18 cellular contexts compared by ENCODE assay signal in the genomic region with DNA sequence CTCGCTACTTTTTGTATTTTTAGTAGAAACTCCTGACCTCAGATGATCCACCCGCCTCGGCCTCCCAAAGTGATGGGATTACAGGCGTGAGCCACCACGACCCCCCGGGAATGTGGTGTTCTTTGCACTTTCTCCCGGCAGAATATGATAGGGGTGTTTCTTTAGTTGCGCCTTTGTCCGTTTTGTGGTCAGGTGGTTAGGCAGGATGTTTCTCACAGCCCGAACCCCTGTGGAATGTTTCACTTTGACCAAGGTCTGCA. TPM values are rescaled to one million over a fixed set of nuclear protein-coding genes. Genes with fewer than 3 reads are reported as not detected.
DNase-seq lines count a peak whose midpoint lies in the region; ATAC-seq and TF ChIP-seq lines count a peak whose summit lies in the region.
"Had no signal": no experiment of that assay in that cellular context is flagged by ENCODE, and none has a peak within 500 bp of the region (broad histone marks: within the 10 kb centered on the region; RNA-seq: fewer than 3 reads in every experiment).

No MANE protein-coding gene starts in this region.

- H3K4me1 Mint-ChIP-seq in naive thymus-derived CD8-positive, alpha-beta T cell = peaks cover 18 to 42% (median 35%) of the 10 kb centered on the region in 4 donors

- H3K27me3 ChIP-seq in left ventricle myocardium inferior (ENCODE audit: low read depth) = no peaks in the 10 kb centered on the region
- H3K27me3 ChIP-seq: ovary, SJSA1 had no signal

- H3K27ac ChIP-seq in left ventricle myocardium inferior (replicated peaks) (peak overlapping the region; percentile 100), VCaP (peak overlapping the region; percentile 100; the same call in 1 of the 2 replicates)
- H3K27ac ChIP-seq: SJSA1 had no signal

- TF ChIP-seq CTCF in left ventricle myocardium inferior (IDR thresholded peaks at IDR 0.05; ENCODE audit: borderline replicate concordance) = no peak
- TF ChIP-seq CTCF in VCaP (conservative IDR thresholded peaks at IDR 0.05) = no peak

- H3K9me3 ChIP-seq in left ventricle myocardium inferior (replicated peaks) = no peaks in the 10 kb centered on the region
- H3K9me3 ChIP-seq: lower lobe of right lung, ovary, SJSA1 had no signal

- intact Hi-C loops in left ventricle myocardium inferior (cut with micrococcal nuclease) = no loop called here
- intact Hi-C loops in cardiac septum (cut with DNase I) = loop anchor here (2.0 kb wide), 2 partner anchors 23 to 253 kb away; a partner anchor contains a TSS

- peaks cover 65% of the 10 kb centered on the region for H3K4me1 ChIP-seq in left ventricle myocardium inferior

- H3K36me3 ChIP-seq in left ventricle myocardium inferior = peaks cover 25% of the 10 kb centered on the region
- H3K36me3 ChIP-seq: ovary had no signal

- peak overlapping the region in 8 of 10 donors; percentile 90 to 100 (median 99) for H3K27ac Mint-ChIP-seq in naive thymus-derived CD8-positive, alpha-beta T cell

- ATAC-seq in naive thymus-derived CD8-positive, alpha-beta T cell = no peak
- ATAC-seq in HG03108 (IDR thresholded peaks at IDR 0.05; ENCODE audit: unreplicated experiment) = no peak
- ATAC-seq: stimulated activated naive B cell treated with anti-CD40 and anti-IgM and Interleukin-4, amounts not matched to agents 10 μg/mL and 1 μg/mL and 100 μg/mL, for 72 hours had no signal

- peaks cover 19 to 34% (median 30%) of the 10 kb centered on the region in 3 donors for H3K36me3 Mint-ChIP-seq in naive thymus-derived CD8-positive, alpha-beta T cell

- no peaks in the 10 kb centered on the region for H3K27me3 Mint-ChIP-seq in naive thymus-derived CD8-positive, alpha-beta T cell
- H3K27me3 Mint-ChIP-seq: stimulated activated naive B cell treated with anti-CD40 and anti-IgM and Interleukin-4, amounts not matched to agents 10 μg/mL and 1 μg/mL and 100 μg/mL, for 72 hours had no signal

- H3K4me3 ChIP-seq in left ventricle myocardium inferior = peak overlapping the region; percentile 95
- H3K4me3 ChIP-seq: SJSA1 had no signal

- no peak for DNase-seq in left ventricle myocardium inferior
- DNase-seq in cardiac septum (ENCODE audit: low spot score) = no peak
- DNase-seq in naive thymus-derived CD8-positive, alpha-beta T cell = no peak
- DNase-seq in NCI-H2107 treated with DMSO at 0.1 percent for 48 hours (lab: John Stamatoyannopoulos, UW; ENCODE audit: unreplicated experiment) = no peak
- DNase-seq in NCI-H345 treated with DMSO at 0.1 percent for 48 hours (lab: John Stamatoyannopoulos, UW; ENCODE audit: unreplicated experiment) = no peak
- DNase-seq: cortex of kidney; H7; Kasumi-1; lower lobe of right lung; NCI-H1092; NCI-H1930; NCI-H226; PC-3; stimulated activated naive B cell treated with anti-CD40 and anti-IgM and Interleukin-4, amounts not matched to agents 10 μg/mL and 1 μg/mL and 100 μg/mL, for 72 hours had no signal

- H3K9me3 Mint-ChIP-seq in naive thymus-derived CD8-positive, alpha-beta T cell = peaks cover 0 to 3% (median 0%) of the 10 kb centered on the region in 9 donors
- H3K9me3 Mint-ChIP-seq: stimulated activated naive B cell treated with anti-CD40 and anti-IgM and Interleukin-4, amounts not matched to agents 10 μg/mL and 1 μg/mL and 100 μg/mL, for 72 hours had no signal

- POLR2A ChIA-PET in naive thymus-derived CD8-positive, alpha-beta T cell (lab: Charles Lee) = interaction anchor here (0.6 to 3.6 kb wide), 11 partner anchors 11 to 580 kb away, joined by 3 to 140 read pairs (median 11); a partner anchor contains a TSS

- H3K4me3 Mint-ChIP-seq in naive thymus-derived CD8-positive, alpha-beta T cell = peak overlapping the region in 1 of 10 donors; percentile 5

RNA-seq across cellular contexts. Expression of a gene that starts 1.2 kb away (rescaled TPM):
- total RNA-seq in left ventricle myocardium inferior = 42.8 TPM
- total RNA-seq in cardiac septum = 58.3 TPM
- 100 to 1,000 TPM; 348 to 356 TPM for total RNA-seq in naive thymus-derived CD8-positive, alpha-beta T cell
- polyA plus RNA-seq in naive thymus-derived CD8-positive, alpha-beta T cell = 10 to 100 TPM; 13.6 to 45.3 (median 15.5) TPM

RNA-seq across cellular contexts. Expression of a gene that starts 23.2 kb away (rescaled TPM):
- 27.3 TPM for total RNA-seq in left ventricle myocardium inferior
- total RNA-seq in cardiac septum = 19.4 TPM
- total RNA-seq in naive thymus-derived CD8-positive, alpha-beta T cell = 10 to 100 TPM; 41.0 to 42.6 TPM
- 10 to 100 TPM; 22.3 to 38.3 (median 29.6) TPM for polyA plus RNA-seq in naive thymus-derived CD8-positive, alpha-beta T cell

RNA-seq across cellular contexts. Expression of a gene that starts 23.5 kb away (rescaled TPM):
- total RNA-seq in left ventricle myocardium inferior (23.6 TPM), cardiac septum (19.1 TPM)
- total RNA-seq in naive thymus-derived CD8-positive, alpha-beta T cell = 10 to 100 TPM; 32.1 to 37.3 TPM
- polyA plus RNA-seq in naive thymus-derived CD8-positive, alpha-beta T cell = 10 to 100 TPM; 15.6 to 24.0 (median 18.7) TPM

RNA-seq across cellular contexts. Expression of a gene that starts 54.0 kb away (rescaled TPM):
- total RNA-seq in left ventricle myocardium inferior (63.2 TPM), cardiac septum (99.3 TPM)
- total RNA-seq in naive thymus-derived CD8-positive, alpha-beta T cell = 100 to 1,000 TPM; 175 to 204 TPM
- 100 to 1,000 TPM; 222 to 285 (median 243) TPM for polyA plus RNA-seq in naive thymus-derived CD8-positive, alpha-beta T cell
